24 cellular contexts compared by ENCODE assay signal in genomic region chr5:142833517-142834446, GRCh38.
"Had no signal": no experiment of that assay in that cellular context is flagged by ENCODE, and none has a peak within 500 bp of the region (broad histone marks: within the 10 kb centered on the region; RNA-seq: fewer than 3 reads in every experiment).

No MANE protein-coding gene starts in this region.

- H3K4me2 ChIP-seq: neural progenitor cell had no signal

- H3K27ac ChIP-seq: dorsolateral prefrontal cortex, epithelial cell of prostate, gastroesophageal sphincter, neural progenitor cell, tibial artery had no signal

- ATAC-seq: activated CD8-positive, alpha-beta T cell treated with anti-CD3 and anti-CD28 coated beads, Interleukin-2, amount 10 ng/mL, durations not matched to agents 7 days and 5 days; gastroesophageal sphincter; naive thymus-derived CD4-positive, alpha-beta T cell; stimulated activated naive CD8-positive, alpha-beta T cell treated with anti-CD3 and anti-CD28 coated beads, Interleukin-15, amount 100 ng/mL, for 72 hours; T-cell had no signal

- DNase-seq: activated CD4-positive, alpha-beta T cell treated with anti-CD3 and anti-CD28 coated beads for 1 hour; activated CD4-positive, alpha-beta T cell treated with anti-CD3 and anti-CD28 coated beads, Interleukin-2, amount 50 U/mL, for 1 hour; activated CD8-positive, alpha-beta T cell treated with anti-CD3 and anti-CD28 coated beads, Interleukin-2, amount 10 ng/mL, durations not matched to agents 7 days and 5 days; activated naive CD4-positive, alpha-beta T cell treated with Interleukin-2 at 50 U/mL for 16 hours; activated naive CD8-positive, alpha-beta T cell treated with anti-CD3 and anti-CD28 coated beads for 36 hours; central memory CD4-positive, alpha-beta T cell; dorsolateral prefrontal cortex; head of caudate nucleus; naive thymus-derived CD4-positive, alpha-beta T cell; posterior cingulate gyrus; stimulated activated CD4-positive, alpha-beta T cell treated with anti-CD3 and anti-CD28 coated beads, Interleukin-12 subunit alpha, Interleukin-12 subunit beta, amount 100 ng/mL, for 4 hours; stimulated activated CD4-positive, alpha-beta T cell treated with anti-CD3 and anti-CD28 coated beads, Interleukin-4, amount 100 ng/mL, for 4 hours; stimulated activated naive CD8-positive, alpha-beta T cell treated with anti-CD3 and anti-CD28 coated beads, Interleukin-15, amount 100 ng/mL, for 72 hours; T-cell; tibial artery had no signal

- H3K36me3 ChIP-seq: gastroesophageal sphincter, neural progenitor cell, tibial artery had no signal

- H3K27me3 ChIP-seq: dorsolateral prefrontal cortex, gastroesophageal sphincter, neural progenitor cell, tibial artery had no signal

- H3K4me3 ChIP-seq: dorsolateral prefrontal cortex, gastroesophageal sphincter, neural progenitor cell, tibial artery had no signal

- H3K4me3 Mint-ChIP-seq: activated CD8-positive, alpha-beta T cell treated with anti-CD3 and anti-CD28 coated beads, Interleukin-2, amount 10 ng/mL, durations not matched to agents 7 days and 5 days; activated naive CD8-positive, alpha-beta T cell treated with anti-CD3 and anti-CD28 coated beads for 36 hours; memory B cell; naive thymus-derived CD4-positive, alpha-beta T cell; neural progenitor cell; stimulated activated naive CD8-positive, alpha-beta T cell treated with anti-CD3 and anti-CD28 coated beads, Interleukin-15, amount 100 ng/mL, for 72 hours; T-cell had no signal

- H3K9me3 Mint-ChIP-seq: activated naive CD8-positive, alpha-beta T cell treated with anti-CD3 and anti-CD28 coated beads for 36 hours; memory B cell; naive thymus-derived CD4-positive, alpha-beta T cell; neural progenitor cell; stimulated activated naive CD8-positive, alpha-beta T cell treated with anti-CD3 and anti-CD28 coated beads, Interleukin-15, amount 100 ng/mL, for 72 hours; T-cell had no signal

- H2AFZ ChIP-seq: neural progenitor cell had no signal

- H3K9me3 ChIP-seq: gastroesophageal sphincter, tibial artery had no signal

- H3K27ac Mint-ChIP-seq: activated CD8-positive, alpha-beta T cell treated with anti-CD3 and anti-CD28 coated beads, Interleukin-2, amount 10 ng/mL, durations not matched to agents 7 days and 5 days; activated naive CD8-positive, alpha-beta T cell treated with anti-CD3 and anti-CD28 coated beads for 36 hours; memory B cell; naive thymus-derived CD4-positive, alpha-beta T cell; neural progenitor cell; stimulated activated naive CD8-positive, alpha-beta T cell treated with anti-CD3 and anti-CD28 coated beads, Interleukin-15, amount 100 ng/mL, for 72 hours; T-cell had no signal

- H3K4me1 Mint-ChIP-seq: memory B cell had no signal

- FAIRE-seq: astrocyte, colon, islet of Langerhans, TTC549, urothelium cell line had no signal

- H3K36me3 Mint-ChIP-seq: memory B cell, neural progenitor cell, T-cell had no signal

- H3K27me3 Mint-ChIP-seq: activated naive CD8-positive, alpha-beta T cell treated with anti-CD3 and anti-CD28 coated beads for 36 hours; memory B cell; naive thymus-derived CD4-positive, alpha-beta T cell; stimulated activated naive CD8-positive, alpha-beta T cell treated with anti-CD3 and anti-CD28 coated beads, Interleukin-15, amount 100 ng/mL, for 72 hours; T-cell had no signal
